Comparison of ENCODE assay signal across 4 cellular contexts in genomic region chr5:170094329-170094728, GRCh38. TPM values are rescaled to one million over a fixed set of nuclear protein-coding genes. Genes with fewer than 3 reads are reported as not detected.
"Had no signal": no experiment of that assay in that cellular context is flagged by ENCODE, and none has a peak within 500 bp of the region (broad histone marks: within the 10 kb centered on the region; RNA-seq: fewer than 3 reads in every experiment).

No MANE protein-coding gene starts in this region.

RNA-seq across cellular contexts. Expression of gene FOXI1, which starts 11.4 kb away (rescaled TPM):
- total RNA-seq: HT-29, LHCN-M2, Right ventricle myocardium superior, SK-MEL-5 had no signal
